Comparison of ENCODE assay signal across 1 cellular context in the genomic region with DNA sequence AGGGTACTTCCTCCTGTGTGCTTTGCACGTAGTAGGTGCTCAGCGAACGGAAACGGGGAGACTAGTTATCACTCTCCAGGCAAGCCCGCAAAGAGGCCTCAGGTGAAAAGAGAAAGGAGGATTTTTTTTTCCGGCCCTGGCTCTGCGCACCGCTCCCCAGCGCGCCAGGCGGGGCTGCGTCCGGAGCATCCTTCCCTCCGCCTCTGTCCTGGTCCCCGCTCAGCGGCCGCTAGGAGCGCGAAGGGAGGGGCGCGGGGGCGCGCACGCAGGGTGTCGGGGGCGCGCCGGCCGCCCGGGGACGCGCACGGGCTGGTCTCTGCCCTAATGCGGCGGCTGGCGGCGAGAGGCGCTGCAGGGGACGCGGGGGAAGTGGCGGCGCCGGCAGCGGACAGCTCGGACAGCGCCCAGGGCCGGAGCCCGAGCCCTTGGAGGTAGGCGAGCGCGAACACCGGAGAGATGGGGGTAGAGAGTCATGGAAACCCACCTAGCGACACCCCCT.
A peak's percentile ranks its signal among the peaks of the same experiment; 100 is the strongest.
TF ChIP-seq lines count a peak whose summit lies in the region.

No MANE protein-coding gene starts in this region.

TF ChIP-seq in WTC11, 78 proteins besides CTCF, POLR2A, EP300 and RAD21 (continued from another document):
- TF ChIP-seq, protein P1, sequence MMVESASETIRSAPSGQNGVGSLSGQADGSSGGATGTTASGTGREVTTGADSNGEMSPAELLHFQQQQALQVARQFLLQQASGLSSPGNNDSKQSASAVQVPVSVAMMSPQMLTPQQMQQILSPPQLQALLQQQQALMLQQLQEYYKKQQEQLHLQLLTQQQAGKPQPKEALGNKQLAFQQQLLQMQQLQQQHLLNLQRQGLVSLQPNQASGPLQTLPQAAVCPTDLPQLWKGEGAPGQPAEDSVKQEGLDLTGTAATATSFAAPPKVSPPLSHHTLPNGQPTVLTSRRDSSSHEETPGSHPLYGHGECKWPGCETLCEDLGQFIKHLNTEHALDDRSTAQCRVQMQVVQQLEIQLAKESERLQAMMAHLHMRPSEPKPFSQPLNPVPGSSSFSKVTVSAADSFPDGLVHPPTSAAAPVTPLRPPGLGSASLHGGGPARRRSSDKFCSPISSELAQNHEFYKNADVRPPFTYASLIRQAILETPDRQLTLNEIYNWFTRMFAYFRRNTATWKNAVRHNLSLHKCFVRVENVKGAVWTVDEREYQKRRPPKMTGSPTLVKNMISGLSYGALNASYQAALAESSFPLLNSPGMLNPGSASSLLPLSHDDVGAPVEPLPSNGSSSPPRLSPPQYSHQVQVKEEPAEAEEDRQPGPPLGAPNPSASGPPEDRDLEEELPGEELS (CRISPR knock-in tag; IDR thresholded peaks at IDR 0.05) = peak; percentile 29; the same call in 1 of the 2 replicates
- TF ChIP-seq ETV6 (CRISPR knock-in tag; IDR thresholded peaks at IDR 0.05) (0 out of 2 replicates have a peak, but pooled peaks have one; percentile 23), ZNF232 (CRISPR knock-in tag; IDR thresholded peaks at IDR 0.05) (no peak), TP53 (CRISPR knock-in tag; IDR thresholded peaks at IDR 0.05) (0 out of 2 replicates have a peak, but pooled peaks have one; percentile 55), ZNF416 (CRISPR knock-in tag; IDR thresholded peaks at IDR 0.05) (no peak), MXD4 (CRISPR knock-in tag; IDR thresholded peaks at IDR 0.05; ENCODE audit: borderline replicate concordance) (peak; percentile 45; the same call in 1 of the 2 replicates), NR3C1 (CRISPR knock-in tag; conservative IDR thresholded peaks at IDR 0.05; ENCODE audit: low read depth) (0 out of 2 replicates have a peak, but pooled peaks have one; percentile 57)
- TF ChIP-seq, protein P2, sequence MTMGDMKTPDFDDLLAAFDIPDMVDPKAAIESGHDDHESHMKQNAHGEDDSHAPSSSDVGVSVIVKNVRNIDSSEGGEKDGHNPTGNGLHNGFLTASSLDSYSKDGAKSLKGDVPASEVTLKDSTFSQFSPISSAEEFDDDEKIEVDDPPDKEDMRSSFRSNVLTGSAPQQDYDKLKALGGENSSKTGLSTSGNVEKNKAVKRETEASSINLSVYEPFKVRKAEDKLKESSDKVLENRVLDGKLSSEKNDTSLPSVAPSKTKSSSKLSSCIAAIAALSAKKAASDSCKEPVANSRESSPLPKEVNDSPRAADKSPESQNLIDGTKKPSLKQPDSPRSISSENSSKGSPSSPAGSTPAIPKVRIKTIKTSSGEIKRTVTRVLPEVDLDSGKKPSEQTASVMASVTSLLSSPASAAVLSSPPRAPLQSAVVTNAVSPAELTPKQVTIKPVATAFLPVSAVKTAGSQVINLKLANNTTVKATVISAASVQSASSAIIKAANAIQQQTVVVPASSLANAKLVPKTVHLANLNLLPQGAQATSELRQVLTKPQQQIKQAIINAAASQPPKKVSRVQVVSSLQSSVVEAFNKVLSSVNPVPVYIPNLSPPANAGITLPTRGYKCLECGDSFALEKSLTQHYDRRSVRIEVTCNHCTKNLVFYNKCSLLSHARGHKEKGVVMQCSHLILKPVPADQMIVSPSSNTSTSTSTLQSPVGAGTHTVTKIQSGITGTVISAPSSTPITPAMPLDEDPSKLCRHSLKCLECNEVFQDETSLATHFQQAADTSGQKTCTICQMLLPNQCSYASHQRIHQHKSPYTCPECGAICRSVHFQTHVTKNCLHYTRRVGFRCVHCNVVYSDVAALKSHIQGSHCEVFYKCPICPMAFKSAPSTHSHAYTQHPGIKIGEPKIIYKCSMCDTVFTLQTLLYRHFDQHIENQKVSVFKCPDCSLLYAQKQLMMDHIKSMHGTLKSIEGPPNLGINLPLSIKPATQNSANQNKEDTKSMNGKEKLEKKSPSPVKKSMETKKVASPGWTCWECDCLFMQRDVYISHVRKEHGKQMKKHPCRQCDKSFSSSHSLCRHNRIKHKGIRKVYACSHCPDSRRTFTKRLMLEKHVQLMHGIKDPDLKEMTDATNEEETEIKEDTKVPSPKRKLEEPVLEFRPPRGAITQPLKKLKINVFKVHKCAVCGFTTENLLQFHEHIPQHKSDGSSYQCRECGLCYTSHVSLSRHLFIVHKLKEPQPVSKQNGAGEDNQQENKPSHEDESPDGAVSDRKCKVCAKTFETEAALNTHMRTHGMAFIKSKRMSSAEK (CRISPR knock-in tag; IDR thresholded peaks at IDR 0.05; ENCODE audit: borderline replicate concordance) = 0 out of 2 replicates have a peak, but pooled peaks have one; percentile 21
- TF ChIP-seq, protein P3, sequence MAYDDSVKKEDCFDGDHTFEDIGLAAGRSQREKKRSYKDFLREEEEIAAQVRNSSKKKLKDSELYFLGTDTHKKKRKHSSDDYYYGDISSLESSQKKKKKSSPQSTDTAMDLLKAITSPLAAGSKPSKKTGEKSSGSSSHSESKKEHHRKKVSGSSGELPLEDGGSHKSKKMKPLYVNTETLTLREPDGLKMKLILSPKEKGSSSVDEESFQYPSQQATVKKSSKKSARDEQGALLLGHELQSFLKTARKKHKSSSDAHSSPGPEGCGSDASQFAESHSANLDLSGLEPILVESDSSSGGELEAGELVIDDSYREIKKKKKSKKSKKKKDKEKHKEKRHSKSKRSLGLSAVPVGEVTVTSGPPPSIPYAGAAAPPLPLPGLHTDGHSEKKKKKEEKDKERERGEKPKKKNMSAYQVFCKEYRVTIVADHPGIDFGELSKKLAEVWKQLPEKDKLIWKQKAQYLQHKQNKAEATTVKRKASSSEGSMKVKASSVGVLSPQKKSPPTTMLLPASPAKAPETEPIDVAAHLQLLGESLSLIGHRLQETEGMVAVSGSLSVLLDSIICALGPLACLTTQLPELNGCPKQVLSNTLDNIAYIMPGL (CRISPR knock-in tag; IDR thresholded peaks at IDR 0.05) = peak; percentile 62; the same call in 1 of the 2 replicates
- TF ChIP-seq, protein P4, sequence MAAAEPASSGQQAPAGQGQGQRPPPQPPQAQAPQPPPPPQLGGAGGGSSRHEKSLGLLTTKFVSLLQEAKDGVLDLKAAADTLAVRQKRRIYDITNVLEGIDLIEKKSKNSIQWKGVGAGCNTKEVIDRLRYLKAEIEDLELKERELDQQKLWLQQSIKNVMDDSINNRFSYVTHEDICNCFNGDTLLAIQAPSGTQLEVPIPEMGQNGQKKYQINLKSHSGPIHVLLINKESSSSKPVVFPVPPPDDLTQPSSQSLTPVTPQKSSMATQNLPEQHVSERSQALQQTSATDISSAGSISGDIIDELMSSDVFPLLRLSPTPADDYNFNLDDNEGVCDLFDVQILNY (CRISPR knock-in tag; IDR thresholded peaks at IDR 0.05) = peak; percentile 83; the same call in 1 of the 2 replicates
- TF ChIP-seq, protein P5, sequence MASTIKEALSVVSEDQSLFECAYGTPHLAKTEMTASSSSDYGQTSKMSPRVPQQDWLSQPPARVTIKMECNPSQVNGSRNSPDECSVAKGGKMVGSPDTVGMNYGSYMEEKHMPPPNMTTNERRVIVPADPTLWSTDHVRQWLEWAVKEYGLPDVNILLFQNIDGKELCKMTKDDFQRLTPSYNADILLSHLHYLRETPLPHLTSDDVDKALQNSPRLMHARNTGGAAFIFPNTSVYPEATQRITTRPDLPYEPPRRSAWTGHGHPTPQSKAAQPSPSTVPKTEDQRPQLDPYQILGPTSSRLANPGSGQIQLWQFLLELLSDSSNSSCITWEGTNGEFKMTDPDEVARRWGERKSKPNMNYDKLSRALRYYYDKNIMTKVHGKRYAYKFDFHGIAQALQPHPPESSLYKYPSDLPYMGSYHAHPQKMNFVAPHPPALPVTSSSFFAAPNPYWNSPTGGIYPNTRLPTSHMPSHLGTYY (CRISPR knock-in tag; IDR thresholded peaks at IDR 0.05) = 0 out of 2 replicates have a peak, but pooled peaks have one; percentile 42
- TF ChIP-seq, protein P6, sequence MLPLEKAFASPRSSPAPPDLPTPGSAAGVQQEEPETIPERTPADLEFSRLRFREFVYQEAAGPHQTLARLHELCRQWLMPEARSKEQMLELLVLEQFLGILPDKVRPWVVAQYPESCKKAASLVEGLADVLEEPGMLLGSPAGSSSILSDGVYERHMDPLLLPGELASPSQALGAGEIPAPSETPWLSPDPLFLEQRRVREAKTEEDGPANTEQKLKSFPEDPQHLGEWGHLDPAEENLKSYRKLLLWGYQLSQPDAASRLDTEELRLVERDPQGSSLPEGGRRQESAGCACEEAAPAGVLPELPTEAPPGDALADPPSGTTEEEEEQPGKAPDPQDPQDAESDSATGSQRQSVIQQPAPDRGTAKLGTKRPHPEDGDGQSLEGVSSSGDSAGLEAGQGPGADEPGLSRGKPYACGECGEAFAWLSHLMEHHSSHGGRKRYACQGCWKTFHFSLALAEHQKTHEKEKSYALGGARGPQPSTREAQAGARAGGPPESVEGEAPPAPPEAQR (CRISPR knock-in tag; IDR thresholded peaks at IDR 0.05) = 0 out of 2 replicates have a peak, but pooled peaks have one; percentile 43
